8 cellular contexts compared by ENCODE assay signal in the genomic region with DNA sequence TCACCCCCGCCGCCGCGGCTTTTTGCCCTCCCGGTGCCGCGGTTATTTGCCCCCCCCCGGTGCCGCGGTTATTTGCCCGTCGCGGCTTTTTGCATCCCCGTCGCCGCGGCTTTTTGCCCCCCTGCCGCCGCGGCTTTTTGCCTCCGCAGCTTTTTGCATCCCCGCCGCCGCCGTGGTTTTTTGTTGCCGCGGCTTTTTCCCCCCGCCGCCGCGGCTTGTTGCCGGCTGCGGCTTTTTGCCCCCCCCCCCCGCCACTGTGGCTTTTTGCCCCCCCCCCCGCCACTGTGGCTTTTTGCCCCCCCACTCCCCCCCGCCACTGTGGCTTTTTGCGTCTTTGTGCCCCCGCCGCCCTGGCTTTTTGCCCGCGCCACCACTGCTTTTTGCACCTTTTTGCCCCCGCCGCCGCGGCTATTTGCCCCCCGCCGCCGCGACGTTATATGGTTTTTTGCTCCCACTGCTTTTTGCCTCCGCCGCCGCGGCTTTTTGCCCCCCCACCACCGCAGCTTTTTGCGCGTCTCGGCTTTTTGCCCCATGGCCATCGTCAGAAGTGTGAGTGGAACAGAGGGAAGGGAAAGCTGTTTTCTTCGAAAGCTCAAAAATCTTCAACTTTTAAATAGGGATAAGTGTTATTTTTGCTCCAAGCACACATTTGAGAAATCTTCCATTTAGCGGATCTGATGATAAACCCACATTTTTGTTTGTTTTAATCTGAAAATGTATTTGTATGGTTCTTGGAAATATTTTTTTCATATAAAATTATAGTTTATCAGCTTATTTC.
DNase-seq lines count a peak whose midpoint lies in the region; ATAC-seq and TF ChIP-seq lines count a peak whose summit lies in the region.
"Not testable (repeated sequence)": the region's sequence is repeated elsewhere in the genome, so short reads cannot be mapped to it uniquely, and the experiment has no call there.

No MANE protein-coding gene starts in this region.

- TF ChIP-seq CTCF in HFFc6 (IDR thresholded peaks at IDR 0.05); endodermal cell (conservative IDR thresholded peaks at IDR 0.05); hepatocyte (IDR thresholded peaks at IDR 0.05; ENCODE audit: poor library complexity): not testable (repeated sequence)

- not testable (repeated sequence) for H2AFZ ChIP-seq in hepatocyte

- not testable (repeated sequence) for H3K4me1 ChIP-seq in endodermal cell (ENCODE audit: control insufficient read depth, insufficient read depth, low read length); hepatocyte (ENCODE audit: insufficient read depth)

- not testable (repeated sequence) for H4K20me1 ChIP-seq in hepatocyte (ENCODE audit: insufficient read depth, poor library complexity, severe bottlenecking)

- peak overlapping the region; percentile 57 for H3K4me3 Mint-ChIP-seq in HFFc6
- H3K4me3 Mint-ChIP-seq in activated naive CD8-positive, alpha-beta T cell treated with anti-CD3 and anti-CD28 coated beads, Interleukin-2, amount 50 U/mL, for 24 hours, result peak overlapping the region; percentile 72
- not testable (repeated sequence) for H3K4me3 Mint-ChIP-seq in endodermal cell
- peak overlapping the region; percentile 42 for H3K4me3 Mint-ChIP-seq in natural killer cell treated with Interleukin-12 subunit alpha and Interleukin-12 subunit beta and Interleukin-15 and Interleukin-18, amount 100 ng/mL, for 72 hours

- H3K79me2 ChIP-seq in hepatocyte, result not testable (repeated sequence)

- not testable (repeated sequence) for ATAC-seq in activated naive CD8-positive, alpha-beta T cell treated with anti-CD3 and anti-CD28 coated beads, Interleukin-2, amount 50 U/mL, for 24 hours; natural killer cell treated with Interleukin-12 subunit alpha and Interleukin-12 subunit beta and Interleukin-15 and Interleukin-18, amount 100 ng/mL, for 72 hours; stimulated activated naive CD8-positive, alpha-beta T cell treated with anti-CD3 and anti-CD28 coated beads, Interleukin-15, Interleukin-2, amounts not matched to agents 100 U/mL and 50 U/mL, for 24 hours

- not testable (repeated sequence) for H3K4me2 ChIP-seq in hepatocyte

- H3K9me2 ChIP-seq in hepatocyte (replicated peaks; ENCODE audit: insufficient read depth), result not testable (repeated sequence)

- H3K9me3 ChIP-seq in endodermal cell (ENCODE audit: control insufficient read depth, low read length); hepatocyte (ENCODE audit: low read depth): not testable (repeated sequence)

- DNase-seq in Ammon's horn (ENCODE audit: low spot score) (peak; percentile 0), T-helper 22 cell (ENCODE audit: low read depth) (peak; percentile 38), endodermal cell (peak; percentile 27), hepatocyte (ENCODE audit: low spot score) (peak; percentile 4)
- DNase-seq in HFFc6; activated naive CD8-positive, alpha-beta T cell treated with anti-CD3 and anti-CD28 coated beads, Interleukin-2, amount 50 U/mL, for 24 hours: not testable (repeated sequence)
- DNase-seq in natural killer cell treated with Interleukin-12 subunit alpha and Interleukin-12 subunit beta and Interleukin-15 and Interleukin-18, amount 100 ng/mL, for 72 hours (ENCODE audit: low spot score), result peak; percentile 60
- DNase-seq in stimulated activated naive CD8-positive, alpha-beta T cell treated with anti-CD3 and anti-CD28 coated beads, Interleukin-15, Interleukin-2, amounts not matched to agents 100 U/mL and 50 U/mL, for 24 hours, result peak; percentile 32

- not testable (repeated sequence) for H3K4me3 ChIP-seq in endodermal cell (ENCODE audit: low read length); hepatocyte

- H3K36me3 ChIP-seq in endodermal cell (ENCODE audit: control insufficient read depth, insufficient read depth, low read length); hepatocyte (replicated peaks; ENCODE audit: insufficient read depth, low read depth): not testable (repeated sequence)

- H3K27me3 Mint-ChIP-seq in HFFc6 (ENCODE audit: insufficient read depth) (peaks cover 12% of the 10 kb centered on the region), endodermal cell (ENCODE audit: insufficient read depth) (peaks cover 21% of the 10 kb centered on the region)
- peaks cover 19% of the 10 kb centered on the region for H3K27me3 Mint-ChIP-seq in activated naive CD8-positive, alpha-beta T cell treated with anti-CD3 and anti-CD28 coated beads, Interleukin-2, amount 50 U/mL, for 24 hours
- peaks cover 10 to 12% of the 10 kb centered on the region in 2 donors for H3K27me3 Mint-ChIP-seq in natural killer cell treated with Interleukin-12 subunit alpha and Interleukin-12 subunit beta and Interleukin-15 and Interleukin-18, amount 100 ng/mL, for 72 hours

- peaks cover 26% of the 10 kb centered on the region for H3K27me3 ChIP-seq in endodermal cell (ENCODE audit: control insufficient read depth, insufficient read depth, low read length, poor library complexity, severe bottlenecking)
- H3K27me3 ChIP-seq in hepatocyte, result not testable (repeated sequence)

- not testable (repeated sequence) for H3K9ac ChIP-seq in endodermal cell (ENCODE audit: extremely low read depth, low read length, poor library complexity, severe bottlenecking)

- H3K9me3 Mint-ChIP-seq in HFFc6; activated naive CD8-positive, alpha-beta T cell treated with anti-CD3 and anti-CD28 coated beads, Interleukin-2, amount 50 U/mL, for 24 hours; natural killer cell treated with Interleukin-12 subunit alpha and Interleukin-12 subunit beta and Interleukin-15 and Interleukin-18, amount 100 ng/mL, for 72 hours: not testable (repeated sequence)
- H3K9me3 Mint-ChIP-seq in endodermal cell, result peaks cover 18% of the 10 kb centered on the region

- not testable (repeated sequence) for H3K4me1 Mint-ChIP-seq in HFFc6 (ENCODE audit: low read depth); activated naive CD8-positive, alpha-beta T cell treated with anti-CD3 and anti-CD28 coated beads, Interleukin-2, amount 50 U/mL, for 24 hours; endodermal cell; natural killer cell treated with Interleukin-12 subunit alpha and Interleukin-12 subunit beta and Interleukin-15 and Interleukin-18, amount 100 ng/mL, for 72 hours (ENCODE audit: low read depth in 2 of 2)

- H3K36me3 Mint-ChIP-seq in HFFc6 (ENCODE audit: low read depth); activated naive CD8-positive, alpha-beta T cell treated with anti-CD3 and anti-CD28 coated beads, Interleukin-2, amount 50 U/mL, for 24 hours (ENCODE audit: low read depth); endodermal cell (ENCODE audit: low read depth); natural killer cell treated with Interleukin-12 subunit alpha and Interleukin-12 subunit beta and Interleukin-15 and Interleukin-18, amount 100 ng/mL, for 72 hours: not testable (repeated sequence)

- WGBS in endodermal cell (ENCODE audit: insufficient coverage in 1 of 2, insufficient read length in 1 of 2), 2 experiments, result 39% methylated on average over 52 of the region's 61 CpGs; no CpG with 5 or more reads in 1 of the 2 experiments
- WGBS in hepatocyte (ENCODE audit: low lambda C conversion rate, missing lambda C conversion rate), result 91% methylated on average over 26 of the region's 61 CpGs

- not testable (repeated sequence) for H3K27ac ChIP-seq in endodermal cell (ENCODE audit: low read depth, low read length); hepatocyte

- not testable (repeated sequence) for H3K27ac Mint-ChIP-seq in HFFc6; endodermal cell; natural killer cell treated with Interleukin-12 subunit alpha and Interleukin-12 subunit beta and Interleukin-15 and Interleukin-18, amount 100 ng/mL, for 72 hours
- H3K27ac Mint-ChIP-seq in activated naive CD8-positive, alpha-beta T cell treated with anti-CD3 and anti-CD28 coated beads, Interleukin-2, amount 50 U/mL, for 24 hours, result peak overlapping the region; percentile 61
